ENCODE assay signal across 30 cellular contexts in genomic region chr18:35182151-35182550, GRCh38.
"Had no signal": no experiment of that assay in that cellular context is flagged by ENCODE, and none has a peak within 500 bp of the region (broad histone marks: within the 10 kb centered on the region; RNA-seq: fewer than 3 reads in every experiment).

No MANE protein-coding gene starts in this region.

- H3K27me3 ChIP-seq: brain microvascular endothelial cell, neutrophil, ovary, right lobe of liver, uterus had no signal

- H3K27ac Mint-ChIP-seq: activated T-helper 1 cell treated with anti-CD3 and anti-CD28 coated beads, Interleukin-12 subunit alpha, Interleukin-12 subunit beta, Interleukin-2, Interleukin-4 antibody, amounts not matched to agents 30 ng/mL and 10 ng/mL and 1 ng/mL, durations not matched to agents 14 hours and 24 hours and 36 hours; natural killer cell; progenitor cell of endocrine pancreas; stimulated activated naive CD8-positive, alpha-beta T cell treated with anti-CD3 and anti-CD28 coated beads, Interleukin-15, Interleukin-2, amounts not matched to agents 100 ng/mL and 50 ng/mL, for 24 hours; type B pancreatic cell had no signal

- H3K27ac ChIP-seq: brain microvascular endothelial cell, neutrophil, ovary, right lobe of liver, thoracic aorta, uterus, WERI-Rb-1 had no signal

- H3K36me3 Mint-ChIP-seq: natural killer cell, type B pancreatic cell had no signal

- H3K4me3 ChIP-seq: lung, ovary, right lobe of liver, thoracic aorta, uterus had no signal

- H3K4me3 Mint-ChIP-seq: activated T-helper 1 cell treated with anti-CD3 and anti-CD28 coated beads, Interleukin-12 subunit alpha, Interleukin-12 subunit beta, Interleukin-2, Interleukin-4 antibody, amounts not matched to agents 30 ng/mL and 10 ng/mL and 1 ng/mL, durations not matched to agents 14 hours and 24 hours and 36 hours; effector memory CD8-positive, alpha-beta T cell; natural killer cell; stimulated activated naive CD8-positive, alpha-beta T cell treated with anti-CD3 and anti-CD28 coated beads, Interleukin-15, Interleukin-2, amounts not matched to agents 100 ng/mL and 50 ng/mL, for 24 hours; T-helper 17 cell; type B pancreatic cell had no signal

- DNase-seq: activated CD4-positive, alpha-beta T cell treated with anti-CD3 and anti-CD28 coated beads for 48 hours; activated CD4-positive, alpha-beta T cell treated with anti-CD3 and anti-CD28 coated beads, Interleukin-2, amount 50 U/mL, for 48 hours; activated CD8-positive, alpha-beta memory T cell treated with anti-CD3 and anti-CD28 coated beads for 24 hours; activated gamma-delta T cell treated with Interleukin-2 at 50 U/mL for 16 hours; activated naive CD4-positive, alpha-beta T cell treated with anti-CD3 and anti-CD28 coated beads, Interleukin-2, amount 50 U/mL, for 16 hours; amniotic stem cell; brain microvascular endothelial cell; cortex of kidney; effector memory CD8-positive, alpha-beta T cell; foreskin fibroblast; head of caudate nucleus; hippocampal formation; kidney; mesendoderm; natural killer cell; ovary; right lobe of liver; stimulated activated CD4-positive, alpha-beta T cell treated with anti-CD3 and anti-CD28 coated beads, Interleukin-4, amount 100 ng/mL, for 1 hour; T-helper 17 cell; T1000; uterus; WERI-Rb-1 had no signal

- H3K9me3 Mint-ChIP-seq: activated T-helper 1 cell treated with anti-CD3 and anti-CD28 coated beads, Interleukin-12 subunit alpha, Interleukin-12 subunit beta, Interleukin-2, Interleukin-4 antibody, amounts not matched to agents 30 ng/mL and 10 ng/mL and 1 ng/mL, durations not matched to agents 14 hours and 24 hours and 36 hours; effector memory CD8-positive, alpha-beta T cell; natural killer cell; stimulated activated naive CD8-positive, alpha-beta T cell treated with anti-CD3 and anti-CD28 coated beads, Interleukin-15, Interleukin-2, amounts not matched to agents 100 ng/mL and 50 ng/mL, for 24 hours; type B pancreatic cell had no signal

- H3K4me1 Mint-ChIP-seq: natural killer cell had no signal

- H3K9me3 ChIP-seq: neutrophil, ovary, right lobe of liver, thoracic aorta, uterus had no signal

- H3K27me3 Mint-ChIP-seq: progenitor cell of endocrine pancreas; stimulated activated naive CD8-positive, alpha-beta T cell treated with anti-CD3 and anti-CD28 coated beads, Interleukin-15, Interleukin-2, amounts not matched to agents 100 ng/mL and 50 ng/mL, for 24 hours had no signal

- H3K36me3 ChIP-seq: brain microvascular endothelial cell, neutrophil, ovary, right lobe of liver, thoracic aorta, uterus, WERI-Rb-1 had no signal

- ATAC-seq: activated CD4-positive, CD25-positive, alpha-beta regulatory T cell treated with anti-CD3 and anti-CD28 coated beads, Interleukin-2, amount 50 U/mL, for 24 hours; effector memory CD8-positive, alpha-beta T cell; natural killer cell; right lobe of liver; T-helper 17 cell had no signal

- H3K4me1 ChIP-seq: right lobe of liver, uterus had no signal
